ENCODE assay signal across 16 cellular contexts in genomic region chr9:136623849-136624183, GRCh38. TPM values are rescaled to one million over a fixed set of nuclear protein-coding genes. Genes with fewer than 3 reads are reported as not detected.
DNase-seq lines count a peak whose midpoint lies in the region; ATAC-seq, FAIRE-seq and TF ChIP-seq lines count a peak whose summit lies in the region.
"Had no signal": no experiment of that assay in that cellular context is flagged by ENCODE, and none has a peak within 500 bp of the region (broad histone marks: within the 10 kb centered on the region; RNA-seq: fewer than 3 reads in every experiment).

No MANE protein-coding gene starts in this region.

- H3K27me3 ChIP-seq in RWPE2 (ENCODE audit: insufficient read depth, poor library complexity, severe bottlenecking) = no peaks in the 10 kb centered on the region

- ATAC-seq in RWPE2 (ENCODE audit: low read depth) (peak; percentile 68), mucosa of descending colon (no peak), GM19467 (IDR thresholded peaks at IDR 0.05; ENCODE audit: unreplicated experiment) (no peak)
- no peak for ATAC-seq in naive thymus-derived CD8-positive, alpha-beta T cell
- ATAC-seq: SK-N-SH treated with all-trans-retinoic acid at 6 μM for 48 hours; stimulated activated naive CD8-positive, alpha-beta T cell treated with anti-CD3 and anti-CD28 coated beads, Interleukin-15, amount 100 ng/mL, for 72 hours had no signal

- H3K4me1 ChIP-seq in RWPE2 (ENCODE audit: insufficient read depth, poor library complexity, severe bottlenecking) (peaks cover 45% of the 10 kb centered on the region), mucosa of descending colon (ENCODE audit: low read depth) (peaks cover 46% of the 10 kb centered on the region)

- H3K27ac ChIP-seq in RWPE2 (ENCODE audit: poor library complexity, severe bottlenecking) = peak overlapping the region; percentile 86
- H3K27ac ChIP-seq: C4-2B, HL-60 had no signal

- peaks cover 0 to 7% (median 2%) of the 10 kb centered on the region in 5 donors for H3K27me3 Mint-ChIP-seq in naive thymus-derived CD8-positive, alpha-beta T cell

- peak overlapping the region; percentile 4 for H3K4me3 ChIP-seq in RWPE2 (ENCODE audit: severe bottlenecking)
- no peak overlapping the region for H3K4me3 ChIP-seq in mucosa of descending colon

- no peaks in the 10 kb centered on the region for H3K9me3 ChIP-seq in RWPE2 (ENCODE audit: severe bottlenecking)
- H3K9me3 ChIP-seq in mucosa of descending colon = no peaks in the 10 kb centered on the region

- FAIRE-seq in HTR-8/SVneo (lab: Jason Lieb, UNC) = no peak
- FAIRE-seq: endothelial cell of umbilical vein had no signal

- DNase-seq in DMS153 treated with DMSO at 0.1 percent for 48 hours (lab: John Stamatoyannopoulos, UW; ENCODE audit: unreplicated experiment) = peak; percentile 18
- peak; percentile 48 for DNase-seq in HTR-8/SVneo (ENCODE audit: insufficient read length, low spot score)
- peak; percentile 96 for DNase-seq in RWPE2 (ENCODE audit: low spot score)
- peak in 2 of 3 donors; percentile 40 to 54 for DNase-seq in mucosa of descending colon
- no peak for DNase-seq in activated CD4-positive, CD25-positive, alpha-beta regulatory T cell (lab: John Stamatoyannopoulos, UW)
- no peak for DNase-seq in OCI-M2 (lab: John Stamatoyannopoulos, UW; ENCODE audit: unreplicated experiment)
- no peak for DNase-seq in naive thymus-derived CD8-positive, alpha-beta T cell
- DNase-seq: amygdala; immature natural killer cell; NCI-H2107; stimulated activated naive CD8-positive, alpha-beta T cell treated with anti-CD3 and anti-CD28 coated beads, Interleukin-15, amount 100 ng/mL, for 72 hours had no signal

- H3K36me3 Mint-ChIP-seq in naive thymus-derived CD8-positive, alpha-beta T cell = no peaks in the 10 kb centered on the region
- H3K36me3 Mint-ChIP-seq: immature natural killer cell had no signal

- H3K27ac Mint-ChIP-seq in naive thymus-derived CD8-positive, alpha-beta T cell = no peak overlapping the region
- H3K27ac Mint-ChIP-seq: immature natural killer cell; stimulated activated naive CD8-positive, alpha-beta T cell treated with anti-CD3 and anti-CD28 coated beads, Interleukin-15, amount 100 ng/mL, for 72 hours had no signal

- no peak overlapping the region for H3K4me3 Mint-ChIP-seq in naive thymus-derived CD8-positive, alpha-beta T cell
- H3K4me3 Mint-ChIP-seq: immature natural killer cell; stimulated activated naive CD8-positive, alpha-beta T cell treated with anti-CD3 and anti-CD28 coated beads, Interleukin-15, amount 100 ng/mL, for 72 hours had no signal

- no peak for TF ChIP-seq CTCF in RWPE2 (IDR thresholded peaks at IDR 0.05; ENCODE audit: poor library complexity, severe bottlenecking)
- no peak for TF ChIP-seq CTCF in mucosa of descending colon (IDR thresholded peaks at IDR 0.05)

- H3K36me3 ChIP-seq in RWPE2 (ENCODE audit: low read depth) (no peaks in the 10 kb centered on the region), mucosa of descending colon (ENCODE audit: low read depth) (no peaks in the 10 kb centered on the region)

- peaks cover 0 to 18% (median 3%) of the 10 kb centered on the region in 4 donors for H3K4me1 Mint-ChIP-seq in naive thymus-derived CD8-positive, alpha-beta T cell

- no peaks in the 10 kb centered on the region for H3K9me3 Mint-ChIP-seq in naive thymus-derived CD8-positive, alpha-beta T cell
- H3K9me3 Mint-ChIP-seq: immature natural killer cell; stimulated activated naive CD8-positive, alpha-beta T cell treated with anti-CD3 and anti-CD28 coated beads, Interleukin-15, amount 100 ng/mL, for 72 hours had no signal

- intact Hi-C loops in mucosa of descending colon (cut with DNase I, micrococcal nuclease) = loop anchor here in 1 of 2 donors (2.0 kb wide), 1 partner anchor 135 kb away; no protein-coding TSS in a partner anchor

- POLR2A ChIA-PET in naive thymus-derived CD8-positive, alpha-beta T cell (lab: Charles Lee) = no interaction called here

RNA-seq across cellular contexts. Expression of gene EGFL7, which starts 38.9 kb away (rescaled TPM):
- 10 to 100 TPM; 15.9 to 43.4 (median 18.9) TPM for total RNA-seq in mucosa of descending colon
- total RNA-seq in naive thymus-derived CD8-positive, alpha-beta T cell = 1 to 10 TPM in 1 of 2 experiments, under 1 TPM in 1; 0.36 to 1.2 TPM
- polyA plus RNA-seq in naive thymus-derived CD8-positive, alpha-beta T cell = under 1 TPM in 2 of 3 donors, not detected in 1; 0.48 to 0.70 TPM

Comparison
In these comparisons a context has a peak if more than half of its experiments do, and no peak if none do; other contexts are left out.
1. DNase-seq: peak in DMS153 treated with DMSO at 0.1 percent for 48 hours (single experiment), HTR-8/SVneo (single experiment), RWPE2 (single experiment) and mucosa of descending colon (2 of 3); none in activated CD4-positive, CD25-positive, alpha-beta regulatory T cell (0 of 4), OCI-M2 (single experiment) and naive thymus-derived CD8-positive, alpha-beta T cell (0 of 10).
2. RNA of gene EGFL7, which starts 38.9 kb away (total RNA-seq): 15.9 to 43.4 TPM in mucosa of descending colon; 0.36 to 1.2 TPM in naive thymus-derived CD8-positive, alpha-beta T cell; every median in the first group is over 4 times any median in the second.